In genomic region chr1:159187647-159188374, GRCh38 we compare ENCODE assay signal across 11 cellular contexts. TPM values are rescaled to one million over a fixed set of nuclear protein-coding genes. Genes with fewer than 3 reads are reported as not detected.
DNase-seq lines count a peak whose midpoint lies in the region; ATAC-seq and TF ChIP-seq lines count a peak whose summit lies in the region.
"Had no signal": no experiment of that assay in that cellular context is flagged by ENCODE, and none has a peak within 500 bp of the region (broad histone marks: within the 10 kb centered on the region; RNA-seq: fewer than 3 reads in every experiment).

No MANE protein-coding gene starts in this region.

- no peak for TF ChIP-seq POLR2A in breast epithelium (IDR thresholded peaks at IDR 0.05)
- no peak for TF ChIP-seq POLR2A in esophagus muscularis mucosa (IDR thresholded peaks at IDR 0.05; ENCODE audit: low read depth)

- TF ChIP-seq EP300 in esophagus muscularis mucosa (IDR thresholded peaks at IDR 0.05), result no peak

- no peaks in the 10 kb centered on the region for H3K9me3 Mint-ChIP-seq in MCF 10A (ENCODE audit: unreplicated experiment)
- no peaks in the 10 kb centered on the region for H3K9me3 Mint-ChIP-seq in naive B cell
- no peaks in the 10 kb centered on the region for H3K9me3 Mint-ChIP-seq in CD8-positive, alpha-beta memory T cell

- H3K36me3 Mint-ChIP-seq in MCF 10A (ENCODE audit: insufficient read depth, unreplicated experiment), result peaks cover 73% of the 10 kb centered on the region
- peaks cover 0 to 8% of the 10 kb centered on the region in 2 donors for H3K36me3 Mint-ChIP-seq in naive B cell
- H3K36me3 Mint-ChIP-seq in CD8-positive, alpha-beta memory T cell, result no peaks in the 10 kb centered on the region

- peaks cover 41% of the 10 kb centered on the region for H3K4me1 Mint-ChIP-seq in MCF 10A (ENCODE audit: insufficient read depth, unreplicated experiment)
- peaks cover 27 to 37% (median 36%) of the 10 kb centered on the region in 3 donors for H3K4me1 Mint-ChIP-seq in naive B cell
- H3K4me1 Mint-ChIP-seq in CD8-positive, alpha-beta memory T cell, result peaks cover 0 to 14% (median 3%) of the 10 kb centered on the region in 3 donors

- H3K4me3 ChIP-seq in breast epithelium, result peak overlapping the region; percentile 17 to 56 (median 36)
- peak overlapping the region; percentile 40 to 56 (median 44) for H3K4me3 ChIP-seq in esophagus muscularis mucosa
- peak overlapping the region; percentile 28 for H3K4me3 ChIP-seq in upper lobe of right lung
- H3K4me3 ChIP-seq in CD8-positive, alpha-beta memory T cell (ENCODE audit: low read length), result no peak overlapping the region
- H3K4me3 ChIP-seq: GM23248 had no signal

- no peak for TF ChIP-seq CTCF in breast epithelium (IDR thresholded peaks at IDR 0.05)
- no peak for TF ChIP-seq CTCF in MCF 10A (IDR thresholded peaks at IDR 0.05; ENCODE audit: unreplicated experiment)
- TF ChIP-seq CTCF in esophagus muscularis mucosa (IDR thresholded peaks at IDR 0.05), result no peak
- TF ChIP-seq CTCF in upper lobe of right lung (IDR thresholded peaks at IDR 0.05), result no peak

- H3K4me3 Mint-ChIP-seq in MCF 10A (ENCODE audit: unreplicated experiment), result no peak overlapping the region
- peak overlapping the region; percentile 85 to 97 (median 92) for H3K4me3 Mint-ChIP-seq in naive B cell
- H3K4me3 Mint-ChIP-seq in CD8-positive, alpha-beta memory T cell, result peak overlapping the region in 2 of 7 donors; percentile 19 to 27
- H3K4me3 Mint-ChIP-seq: activated CD8-positive, alpha-beta T cell treated with anti-CD3 and anti-CD28 coated beads, Interleukin-2, amount 10 ng/mL, durations not matched to agents 7 days and 5 days had no signal

- CTCF ChIA-PET in MCF 10A (lab: Yijun Ruan, JAX), result interaction anchor here (0.5 to 3.9 kb wide), 2 partner anchors 9 to 511 kb away, joined by 4 to 24 read pairs; no protein-coding TSS in a partner anchor
- CTCF ChIA-PET in CD8-positive, alpha-beta memory T cell (lab: Charles Lee), result no interaction called here

- H3K36me3 ChIP-seq in breast epithelium (no peaks in the 10 kb centered on the region), esophagus muscularis mucosa (no peaks in the 10 kb centered on the region), upper lobe of right lung (no peaks in the 10 kb centered on the region)
- H3K36me3 ChIP-seq in CD8-positive, alpha-beta memory T cell (ENCODE audit: insufficient read depth, low read length), result no peaks in the 10 kb centered on the region

- H3K27ac ChIP-seq in breast epithelium (no peak overlapping the region), esophagus muscularis mucosa (replicated peaks in 1 of 4) (peak overlapping the region in 2 of 4 donors; percentile 26 to 27), upper lobe of right lung (no peak overlapping the region)
- no peak overlapping the region for H3K27ac ChIP-seq in CD8-positive, alpha-beta memory T cell (ENCODE audit: low read depth, low read length)
- H3K27ac ChIP-seq: GM23248 had no signal

- H3K9me3 ChIP-seq in breast epithelium (no peaks in the 10 kb centered on the region), esophagus muscularis mucosa (no peaks in the 10 kb centered on the region), upper lobe of right lung (no peaks in the 10 kb centered on the region)
- H3K9me3 ChIP-seq in CD8-positive, alpha-beta memory T cell (ENCODE audit: low read length), result no peaks in the 10 kb centered on the region

- intact Hi-C loops in breast epithelium (cut with DNase I; ENCODE audit: low total_unique reads) (no loop called here), MCF 10A (cut with micrococcal nuclease) (no loop called here), esophagus muscularis mucosa (cut with DNase I) (no loop called here), upper lobe of right lung (cut with DNase I) (no loop called here)

- peaks cover 0 to 6% of the 10 kb centered on the region in 2 donors for H3K27me3 ChIP-seq in breast epithelium
- peaks cover 0 to 40% (median 0%) of the 10 kb centered on the region in 4 donors for H3K27me3 ChIP-seq in esophagus muscularis mucosa
- H3K27me3 ChIP-seq in upper lobe of right lung, result peaks cover 4% of the 10 kb centered on the region
- no peaks in the 10 kb centered on the region for H3K27me3 ChIP-seq in CD8-positive, alpha-beta memory T cell (ENCODE audit: insufficient read depth, low read length, poor library complexity, severe bottlenecking)

- H3K27me3 Mint-ChIP-seq in MCF 10A (ENCODE audit: insufficient read depth, unreplicated experiment) (peaks cover 43% of the 10 kb centered on the region), naive B cell (peaks cover 19 to 48% (median 47%) of the 10 kb centered on the region in 3 donors)
- peaks cover 33 to 78% of the 10 kb centered on the region in 2 donors for H3K27me3 Mint-ChIP-seq in CD8-positive, alpha-beta memory T cell

- H3K4me1 ChIP-seq in breast epithelium, result no peaks in the 10 kb centered on the region
- H3K4me1 ChIP-seq in esophagus muscularis mucosa, result peaks cover 7 to 18% (median 12%) of the 10 kb centered on the region in 4 donors
- peaks cover 10% of the 10 kb centered on the region for H3K4me1 ChIP-seq in upper lobe of right lung
- no peaks in the 10 kb centered on the region for H3K4me1 ChIP-seq in CD8-positive, alpha-beta memory T cell (ENCODE audit: insufficient read depth, low read length)

- DNase-seq in breast epithelium (ENCODE audit: low spot score in 2 of 2) (no peak), MCF 10A (ENCODE audit: unreplicated experiment) (no peak), esophagus muscularis mucosa (ENCODE audit: extremely low spot score) (no peak), naive B cell (no peak), upper lobe of right lung (no peak), NCI-H187 (lab: John Stamatoyannopoulos, UW) (no peak), NCI-H526 treated with DMSO at 0.1 percent for 48 hours (lab: John Stamatoyannopoulos, UW) (no peak)
- no peak for DNase-seq in CD8-positive, alpha-beta memory T cell
- DNase-seq: activated CD8-positive, alpha-beta T cell treated with anti-CD3 and anti-CD28 coated beads, Interleukin-2, amount 10 ng/mL, durations not matched to agents 7 days and 5 days; NCI-H146 had no signal

- ATAC-seq in naive B cell (ENCODE audit: low read depth in 2 of 2) (peak in 1 of 2 donors; percentile 14), upper lobe of right lung (peak; percentile 49)
- ATAC-seq: activated CD8-positive, alpha-beta T cell treated with anti-CD3 and anti-CD28 coated beads, Interleukin-2, amount 10 ng/mL, durations not matched to agents 7 days and 5 days had no signal

- POLR2A ChIA-PET in MCF 10A (lab: Yijun Ruan, JAX), result interaction anchor here (0.7 kb wide), 1 partner anchor 62 kb away, joined by 3 read pairs; no protein-coding TSS in a partner anchor
- POLR2A ChIA-PET in CD8-positive, alpha-beta memory T cell (lab: Charles Lee), result no interaction called here

- H3K27ac Mint-ChIP-seq in MCF 10A (ENCODE audit: low read depth, unreplicated experiment) (no peak overlapping the region), naive B cell (peak overlapping the region in 5 of 6 donors; percentile 73 to 97 (median 90))
- H3K27ac Mint-ChIP-seq in CD8-positive, alpha-beta memory T cell, result peak overlapping the region in 1 of 8 donors; percentile 12
- H3K27ac Mint-ChIP-seq: activated CD8-positive, alpha-beta T cell treated with anti-CD3 and anti-CD28 coated beads, Interleukin-2, amount 10 ng/mL, durations not matched to agents 7 days and 5 days had no signal

- no TSS peak for BruUV-seq in MCF 10A (replicated peaks; lab: Mats Ljungman, UMichigan)

- WGBS in esophagus muscularis mucosa, result 30% methylated on average over 14 of the region's 14 CpGs

RNA-seq across cellular contexts. Expression of gene CADM3, which starts 16.4 kb away (rescaled TPM):
- total RNA-seq in breast epithelium (10 to 100 TPM in 2 of 3 donors, 1 to 10 TPM in 1; 5.2 to 22.6 (median 15.2) TPM), MCF 10A (2022) (207 and 222 TPM in 2 replicates), esophagus muscularis mucosa (10 to 100 TPM; 10.8 to 24.7 (median 20.4) TPM), upper lobe of right lung (1.7 TPM)
- not detected for polyA plus RNA-seq in naive B cell (ENCODE audit: low read depth in 6 of 6)
- not detected for total RNA-seq in CD8-positive, alpha-beta memory T cell
- polyA plus RNA-seq in CD8-positive, alpha-beta memory T cell, result not detected
- total RNA-seq: activated CD8-positive, alpha-beta T cell treated with anti-CD3 and anti-CD28 coated beads, Interleukin-2, amount 10 ng/mL, durations not matched to agents 7 days and 5 days; GM23248 had no signal
- polyA plus RNA-seq: GM23248 had no signal

RNA-seq across cellular contexts. Expression of gene ACKR1, which starts 16.9 kb away (rescaled TPM):
- total RNA-seq in breast epithelium (10 to 100 TPM; 32.3 to 83.2 (median 81.9) TPM), MCF 10A (2022) (45.6 and 47.6 TPM in 2 replicates), esophagus muscularis mucosa (100 to 1,000 TPM in 2 of 4 donors, 10 to 100 TPM in 2; 31.1 to 315 (median 128) TPM), upper lobe of right lung (146 TPM)
- not detected for polyA plus RNA-seq in naive B cell (ENCODE audit: low read depth in 6 of 6)
- total RNA-seq in CD8-positive, alpha-beta memory T cell, result not detected
- polyA plus RNA-seq in CD8-positive, alpha-beta memory T cell, result not detected
- total RNA-seq: activated CD8-positive, alpha-beta T cell treated with anti-CD3 and anti-CD28 coated beads, Interleukin-2, amount 10 ng/mL, durations not matched to agents 7 days and 5 days; GM23248 had no signal
- polyA plus RNA-seq: GM23248 had no signal

Comparison
In these comparisons a context has a peak if more than half of its experiments do, and no peak if none do; other contexts are left out.
1. RNA of gene ACKR1, which starts 16.9 kb away (total RNA-seq): 31.1 to 315 TPM in esophagus muscularis mucosa, 146 TPM in upper lobe of right lung (single experiment), 32.3 to 83.2 TPM in breast epithelium and 45.6 to 47.6 TPM in MCF 10A; not detected in CD8-positive, alpha-beta memory T cell; every median in the first group is over 10 times any median in the second.